Comparison of ENCODE assay signal across 1 cellular context in the genomic region with DNA sequence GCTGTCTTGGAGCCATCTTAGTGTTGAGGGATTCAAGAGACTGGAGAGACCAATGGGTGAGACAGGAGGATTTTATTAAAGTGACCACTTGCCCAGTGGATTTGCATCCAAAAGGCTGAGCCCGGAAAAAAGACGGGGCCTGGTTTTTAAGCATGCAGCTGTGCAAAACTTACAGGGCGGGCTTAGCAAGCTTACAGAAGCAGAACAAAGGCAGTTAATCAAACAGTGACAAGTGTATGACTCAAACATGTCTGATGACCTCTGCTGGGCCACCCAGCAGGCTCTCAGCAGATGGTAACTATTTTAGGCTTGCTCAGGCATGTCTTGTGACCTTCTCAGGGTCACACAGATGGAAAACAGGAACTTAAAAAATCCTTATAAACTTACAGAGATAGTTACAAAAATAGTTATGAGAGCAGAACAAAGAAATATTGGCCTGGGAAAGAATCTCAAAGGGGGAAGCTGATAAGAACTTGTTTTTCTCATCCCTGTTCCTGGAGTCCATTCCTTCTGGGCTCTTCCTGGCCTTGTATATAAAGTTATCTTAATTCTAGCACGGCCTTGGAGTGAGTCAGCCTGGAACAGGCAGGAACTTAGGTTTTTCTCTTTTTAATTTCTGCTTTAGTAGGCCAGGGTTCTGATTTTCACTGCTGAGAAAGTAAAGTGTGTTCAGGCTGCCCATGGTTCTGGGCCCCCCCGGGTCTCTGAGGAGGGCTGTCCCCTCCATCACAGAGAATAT.
TF ChIP-seq lines count a peak whose summit lies in the region.
"Not testable (repeated sequence)": the region's sequence is repeated elsewhere in the genome, so short reads cannot be mapped to it uniquely, and the experiment has no call there.

No MANE protein-coding gene starts in this region.

TF ChIP-seq in HepG2, 621 proteins besides CTCF, POLR2A, EP300 and RAD21:
- peak; percentile 86 for TF ChIP-seq FOSL2 (CRISPR knock-in tag; IDR thresholded peaks at IDR 0.05)
- TF ChIP-seq HOXA5 (CRISPR knock-in tag; IDR thresholded peaks at IDR 0.05), result peak; percentile 52; the same call in 1 of the 2 replicates
- peak; percentile 44; the same call in 1 of the 2 replicates for TF ChIP-seq SOX5 (CRISPR knock-in tag; IDR thresholded peaks at IDR 0.05; ENCODE audit: borderline replicate concordance)
- TF ChIP-seq CREM (IDR thresholded peaks at IDR 0.05), result 0 out of 2 replicates have a peak, but pooled peaks have one; percentile 14
- not testable (repeated sequence) for TF ChIP-seq CREM (CRISPR knock-in tag; IDR thresholded peaks at IDR 0.05); SOX13 (IDR thresholded peaks at IDR 0.05); NR2F6 (CRISPR knock-in tag; IDR thresholded peaks at IDR 0.05)
- peak in 1 of 2 experiments; percentile 74; a peak in 2 of 4 replicates for TF ChIP-seq SOX13 (CRISPR knock-in tag; conservative IDR thresholded peaks at IDR 0.05 in 1 of 2, IDR thresholded peaks at IDR 0.05 in 1 of 2)
- TF ChIP-seq, protein P1, sequence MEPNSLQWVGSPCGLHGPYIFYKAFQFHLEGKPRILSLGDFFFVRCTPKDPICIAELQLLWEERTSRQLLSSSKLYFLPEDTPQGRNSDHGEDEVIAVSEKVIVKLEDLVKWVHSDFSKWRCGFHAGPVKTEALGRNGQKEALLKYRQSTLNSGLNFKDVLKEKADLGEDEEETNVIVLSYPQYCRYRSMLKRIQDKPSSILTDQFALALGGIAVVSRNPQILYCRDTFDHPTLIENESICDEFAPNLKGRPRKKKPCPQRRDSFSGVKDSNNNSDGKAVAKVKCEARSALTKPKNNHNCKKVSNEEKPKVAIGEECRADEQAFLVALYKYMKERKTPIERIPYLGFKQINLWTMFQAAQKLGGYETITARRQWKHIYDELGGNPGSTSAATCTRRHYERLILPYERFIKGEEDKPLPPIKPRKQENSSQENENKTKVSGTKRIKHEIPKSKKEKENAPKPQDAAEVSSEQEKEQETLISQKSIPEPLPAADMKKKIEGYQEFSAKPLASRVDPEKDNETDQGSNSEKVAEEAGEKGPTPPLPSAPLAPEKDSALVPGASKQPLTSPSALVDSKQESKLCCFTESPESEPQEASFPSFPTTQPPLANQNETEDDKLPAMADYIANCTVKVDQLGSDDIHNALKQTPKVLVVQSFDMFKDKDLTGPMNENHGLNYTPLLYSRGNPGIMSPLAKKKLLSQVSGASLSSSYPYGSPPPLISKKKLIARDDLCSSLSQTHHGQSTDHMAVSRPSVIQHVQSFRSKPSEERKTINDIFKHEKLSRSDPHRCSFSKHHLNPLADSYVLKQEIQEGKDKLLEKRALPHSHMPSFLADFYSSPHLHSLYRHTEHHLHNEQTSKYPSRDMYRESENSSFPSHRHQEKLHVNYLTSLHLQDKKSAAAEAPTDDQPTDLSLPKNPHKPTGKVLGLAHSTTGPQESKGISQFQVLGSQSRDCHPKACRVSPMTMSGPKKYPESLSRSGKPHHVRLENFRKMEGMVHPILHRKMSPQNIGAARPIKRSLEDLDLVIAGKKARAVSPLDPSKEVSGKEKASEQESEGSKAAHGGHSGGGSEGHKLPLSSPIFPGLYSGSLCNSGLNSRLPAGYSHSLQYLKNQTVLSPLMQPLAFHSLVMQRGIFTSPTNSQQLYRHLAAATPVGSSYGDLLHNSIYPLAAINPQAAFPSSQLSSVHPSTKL (CRISPR knock-in tag; IDR thresholded peaks at IDR 0.05), result peak; percentile 36; the same call in 1 of the 2 replicates
- TF ChIP-seq NR2F6 (IDR thresholded peaks at IDR 0.05), result peak; percentile 58; the same call in 1 of the 2 replicates
- TF ChIP-seq, protein P2, sequence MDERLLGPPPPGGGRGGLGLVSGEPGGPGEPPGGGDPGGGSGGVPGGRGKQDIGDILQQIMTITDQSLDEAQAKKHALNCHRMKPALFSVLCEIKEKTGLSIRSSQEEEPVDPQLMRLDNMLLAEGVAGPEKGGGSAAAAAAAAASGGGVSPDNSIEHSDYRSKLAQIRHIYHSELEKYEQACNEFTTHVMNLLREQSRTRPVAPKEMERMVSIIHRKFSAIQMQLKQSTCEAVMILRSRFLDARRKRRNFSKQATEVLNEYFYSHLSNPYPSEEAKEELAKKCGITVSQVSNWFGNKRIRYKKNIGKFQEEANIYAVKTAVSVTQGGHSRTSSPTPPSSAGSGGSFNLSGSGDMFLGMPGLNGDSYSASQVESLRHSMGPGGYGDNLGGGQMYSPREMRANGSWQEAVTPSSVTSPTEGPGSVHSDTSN (CRISPR knock-in tag; IDR thresholded peaks at IDR 0.05), result 0 out of 2 replicates have a peak, but pooled peaks have one; percentile 24
TF ChIP-seq in HepG2: peak in this region for 8; not testable (repeated sequence) for 613.
